In the genomic region with DNA sequence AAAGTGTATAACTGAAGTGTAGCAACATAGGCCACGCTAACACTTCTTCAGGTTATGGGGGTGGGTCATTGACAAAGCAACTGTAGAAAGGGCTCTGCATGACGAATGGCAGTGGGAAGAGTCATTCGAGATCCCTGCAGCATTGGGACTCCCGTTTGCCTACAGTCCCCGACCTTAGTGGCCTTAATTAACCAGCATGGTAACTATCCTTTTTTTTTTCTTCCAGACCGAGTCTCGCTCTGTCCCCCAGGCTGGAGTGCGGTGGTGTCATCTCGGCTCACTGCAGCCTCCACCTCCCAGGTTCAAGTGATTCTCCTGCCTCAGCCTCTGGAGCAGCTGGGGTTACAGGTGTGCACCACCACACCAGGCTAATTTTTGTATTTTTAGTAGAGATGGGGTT, we compare ENCODE assay signal across 23 cellular contexts.
"Had no signal": no experiment of that assay in that cellular context is flagged by ENCODE, and none has a peak within 500 bp of the region (broad histone marks: within the 10 kb centered on the region; RNA-seq: fewer than 3 reads in every experiment).

No MANE protein-coding gene starts in this region.

- FAIRE-seq: colon, endothelial cell of umbilical vein, frontal cortex, keratinocyte had no signal

- H3K36me3 ChIP-seq: esophagus muscularis mucosa, gastroesophageal sphincter, heart left ventricle, left lung, lower lobe of right lung had no signal

- H3K27ac Mint-ChIP-seq: immature natural killer cell; naive thymus-derived CD4-positive, alpha-beta T cell had no signal

- H3K4me1 ChIP-seq: left lung, lower lobe of right lung had no signal

- H2AFZ ChIP-seq: hepatocyte had no signal

- DNase-seq: dermis blood vessel endothelial cell; dorsolateral prefrontal cortex; effector CD4-positive, alpha-beta T cell; effector memory CD4-positive, alpha-beta T cell; foreskin keratinocyte; heart left ventricle; hypothalamus; immature natural killer cell; left cardiac atrium; left ventricle myocardium superior; lower lobe of right lung; mesenchymal stem cell; midbrain; naive thymus-derived CD4-positive, alpha-beta T cell had no signal

- H3K9me3 ChIP-seq: esophagus muscularis mucosa, gastroesophageal sphincter, heart left ventricle, left lung, lower lobe of right lung had no signal

- H3K9me3 Mint-ChIP-seq: immature natural killer cell; naive thymus-derived CD4-positive, alpha-beta T cell had no signal

- H3K27me3 ChIP-seq: dorsolateral prefrontal cortex, esophagus muscularis mucosa, foreskin keratinocyte, gastroesophageal sphincter, heart left ventricle, hepatocyte, left lung had no signal

- H3K79me2 ChIP-seq: hepatocyte had no signal

- H3K4me1 Mint-ChIP-seq: immature natural killer cell had no signal

- H3K4me3 Mint-ChIP-seq: immature natural killer cell; naive thymus-derived CD4-positive, alpha-beta T cell had no signal

- H3K4me3 ChIP-seq: coronary artery, dorsolateral prefrontal cortex, esophagus muscularis mucosa, gastroesophageal sphincter, heart left ventricle, hepatocyte, left lung, lower lobe of right lung had no signal

- H3K36me3 Mint-ChIP-seq: immature natural killer cell; naive thymus-derived CD4-positive, alpha-beta T cell had no signal

- H3K27ac ChIP-seq: coronary artery, dorsolateral prefrontal cortex, esophagus muscularis mucosa, foreskin keratinocyte, gastroesophageal sphincter, heart left ventricle, hepatocyte, left lung, lower lobe of right lung had no signal

- H3K4me2 ChIP-seq: hepatocyte had no signal
